ENCODE assay signal across 20 cellular contexts in genomic region chr7:110486549-110486948, GRCh38.
A peak's percentile ranks its signal among the peaks of the same experiment; 100 is the strongest.
DNase-seq lines count a peak whose midpoint lies in the region; ATAC-seq and TF ChIP-seq lines count a peak whose summit lies in the region.
"Had no signal": no experiment of that assay in that cellular context is flagged by ENCODE, and none has a peak within 500 bp of the region (broad histone marks: within the 10 kb centered on the region; RNA-seq: fewer than 3 reads in every experiment).

No MANE protein-coding gene starts in this region.

- H3K4me1 ChIP-seq in prostate gland (replicated peaks) = no peaks in the 10 kb centered on the region

- no peak for TF ChIP-seq POLR2A in prostate gland (IDR thresholded peaks at IDR 0.05)

- H3K36me3 ChIP-seq in prostate gland = no peaks in the 10 kb centered on the region

- WGBS in prostate gland = 92% methylated on average over 2 of the region's 2 CpGs

- DNase-seq in UCSD-AML1 (lab: John Stamatoyannopoulos, UW; ENCODE audit: unreplicated experiment) (no peak), dermis blood vessel endothelial cell (no peak), NCI-H1930 (lab: John Stamatoyannopoulos, UW) (no peak), prostate gland (ENCODE audit: low spot score) (no peak)
- DNase-seq: ACHN, AML-193, HCEC 1CT, NCI-H1092 treated with DMSO at 0.1 percent for 48 hours, NCI-H146, NCI-H2081, NCI-H2171 treated with DMSO at 0.1 percent for 48 hours, NCI-H446, NCI-H69, SW 1271 had no signal

- no peak overlapping the region for H3K4me3 ChIP-seq in prostate gland
- H3K4me3 ChIP-seq: GM23338 had no signal

- no peak overlapping the region for H3K27ac ChIP-seq in prostate gland
- H3K27ac ChIP-seq: C4-2B had no signal

- H3K9me3 ChIP-seq in prostate gland = no peaks in the 10 kb centered on the region

- no peak for TF ChIP-seq CTCF in prostate gland (IDR thresholded peaks at IDR 0.05)

- ATAC-seq in GM18867 (IDR thresholded peaks at IDR 0.05; ENCODE audit: unreplicated experiment) = peak; percentile 98
- peak; percentile 62 for ATAC-seq in GM21529 (IDR thresholded peaks at IDR 0.05; ENCODE audit: unreplicated experiment)
- peak; percentile 67 for ATAC-seq in HG03439 (IDR thresholded peaks at IDR 0.05; ENCODE audit: unreplicated experiment)
- ATAC-seq: GM23338, Right ventricle myocardium inferior had no signal

- intact Hi-C loops in prostate gland (cut with DNase I) = no loop called here

- H3K27me3 ChIP-seq in prostate gland (replicated peaks; ENCODE audit: insufficient read depth) = no peaks in the 10 kb centered on the region
